In the genomic region with DNA sequence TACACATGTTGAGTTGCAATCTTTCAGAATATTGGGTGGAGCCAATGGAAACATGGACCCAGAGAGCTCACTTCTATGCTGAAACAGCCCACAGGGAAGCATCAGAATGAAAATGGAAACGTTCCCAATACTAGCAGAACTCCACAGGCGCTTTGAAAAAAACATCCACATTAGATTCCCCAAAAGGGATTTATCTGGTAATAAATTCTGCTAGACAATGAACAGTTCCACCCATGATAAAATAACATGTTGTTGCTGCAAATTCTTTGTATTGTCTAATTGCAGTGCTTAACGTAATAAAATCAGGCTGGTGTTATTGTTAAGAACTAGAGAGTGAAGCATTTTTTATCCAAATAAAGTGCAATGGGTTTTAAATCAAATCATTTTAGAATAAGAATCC, we compare ENCODE assay signal across 17 cellular contexts.
DNase-seq lines count a peak whose midpoint lies in the region; ATAC-seq, FAIRE-seq and TF ChIP-seq lines count a peak whose summit lies in the region.
"Had no signal": no experiment of that assay in that cellular context is flagged by ENCODE, and none has a peak within 500 bp of the region (broad histone marks: within the 10 kb centered on the region; RNA-seq: fewer than 3 reads in every experiment).

No MANE protein-coding gene starts in this region.

- H3K36me3 Mint-ChIP-seq in nephron progenitor cell (ENCODE audit: low read depth) = peaks cover 76% of the 10 kb centered on the region

- no peaks in the 10 kb centered on the region for H4K20me1 ChIP-seq in endothelial cell of umbilical vein (replicated peaks; ENCODE audit: control insufficient read depth, extremely low read depth, insufficient read depth, low read length)

- H3K36me3 ChIP-seq in left ventricle myocardium inferior = no peaks in the 10 kb centered on the region
- peaks cover 0 to 3% of the 10 kb centered on the region in 2 experiments for H3K36me3 ChIP-seq in endothelial cell of umbilical vein (ENCODE audit: control insufficient read depth in 2 of 2, extremely low read depth in 1 of 2, insufficient read depth in 2 of 2, low read length in 2 of 2)
- no peaks in the 10 kb centered on the region for H3K36me3 ChIP-seq in thoracic aorta

- peaks cover 5% of the 10 kb centered on the region for H3K4me1 Mint-ChIP-seq in nephron progenitor cell

- peaks cover 81% of the 10 kb centered on the region for H3K4me1 ChIP-seq in left ventricle myocardium inferior
- H3K4me1 ChIP-seq in endothelial cell of umbilical vein (ENCODE audit: control insufficient read depth, extremely low read depth, insufficient read depth, low read length) = peaks cover 77% of the 10 kb centered on the region
- peaks cover 32 to 81% of the 10 kb centered on the region in 2 donors for H3K4me1 ChIP-seq in thoracic aorta (ENCODE audit: control insufficient read depth in 1 of 2, low read depth in 2 of 2)

- no peak for TF ChIP-seq POLR2A in endothelial cell of umbilical vein (IDR thresholded peaks at IDR 0.05; ENCODE audit: low read depth, low read length)

- no peak for DNase-seq in left ventricle myocardium inferior
- DNase-seq in left cardiac atrium = no peak
- no peak for DNase-seq in endothelial cell of umbilical vein (ENCODE audit: low read depth, low spot score)
- no peak for DNase-seq in nephron progenitor cell
- no peak for DNase-seq in thoracic aorta (ENCODE audit: low spot score)
- DNase-seq in KG1 (lab: John Stamatoyannopoulos, UW) = no peak
- no peak for DNase-seq in head of caudate nucleus
- DNase-seq in activated effector memory CD4-positive, alpha-beta T cell treated with Interleukin-2 at 50 U/mL for 16 hours = no peak
- DNase-seq: C1 segment of cervical spinal cord; GOT3; IMR-90; NCI-H1417 treated with DMSO at 0.1 percent for 48 hours; NCI-H2081; NCI-H226; NCI-H526 treated with DMSO at 0.1 percent for 48 hours; NK-92 treated with Interleukin-12 subunit alpha and Interleukin-12 subunit beta, amount 100 ng/mL, for 24 hours had no signal

- peak overlapping the region; percentile 13 for H3K27ac Mint-ChIP-seq in nephron progenitor cell

- CTCF ChIA-PET in endothelial cell of umbilical vein (lab: Charles Lee) = no interaction called here

- peak overlapping the region; percentile 21 for H3K4me2 ChIP-seq in endothelial cell of umbilical vein (ENCODE audit: insufficient read depth, low read length)

- H3K4me3 ChIP-seq in left ventricle myocardium inferior (no peak overlapping the region), endothelial cell of umbilical vein (replicated peaks in 1 of 3; ENCODE audit: insufficient read depth in 1 of 3, low read depth in 1 of 3, low read length in 3 of 3) (no peak overlapping the region), thoracic aorta (no peak overlapping the region)

- no peaks in the 10 kb centered on the region for H3K9me3 ChIP-seq in left ventricle myocardium inferior (replicated peaks)
- no peaks in the 10 kb centered on the region for H3K9me3 ChIP-seq in endothelial cell of umbilical vein (replicated peaks; ENCODE audit: control insufficient read depth, insufficient read depth, low read length)
- H3K9me3 ChIP-seq in thoracic aorta = no peaks in the 10 kb centered on the region

- H3K79me2 ChIP-seq in endothelial cell of umbilical vein (ENCODE audit: control insufficient read depth, insufficient read depth, low read length) = peaks cover 43% of the 10 kb centered on the region

- no peak for FAIRE-seq in endothelial cell of umbilical vein (lab: Jason Lieb, UNC)
- FAIRE-seq: A204.1 had no signal

- ATAC-seq in left cardiac atrium = no peak
- ATAC-seq in thoracic aorta (ENCODE audit: insufficient number of reproducible peaks, low FRiP score, low read depth) = no peak

- intact Hi-C loops in left ventricle myocardium inferior (cut with micrococcal nuclease) (no loop called here), left cardiac atrium (cut with DNase I) (no loop called here), endothelial cell of umbilical vein (cut with micrococcal nuclease) (no loop called here), head of caudate nucleus (cut with DNase I) (no loop called here)

- peak overlapping the region; percentile 22 for H3K9ac ChIP-seq in endothelial cell of umbilical vein (replicated peaks; ENCODE audit: extremely low read depth, insufficient read depth, low read length)

- H3K9me3 Mint-ChIP-seq in nephron progenitor cell = peaks cover 9% of the 10 kb centered on the region

- BruUV-seq in endothelial cell of umbilical vein (replicated peaks; lab: Mats Ljungman, UMichigan) = no TSS peak

- H3K27me3 Mint-ChIP-seq in nephron progenitor cell (ENCODE audit: low read depth, poor library complexity) = no peaks in the 10 kb centered on the region

- POLR2A ChIA-PET in endothelial cell of umbilical vein (lab: Charles Lee) = no interaction called here

- H3K9me1 ChIP-seq in endothelial cell of umbilical vein (replicated peaks; ENCODE audit: control insufficient read depth, extremely low read depth, insufficient read depth, low read length) = no peaks in the 10 kb centered on the region

- H2AFZ ChIP-seq in endothelial cell of umbilical vein (ENCODE audit: low read depth, low read length) = no peak overlapping the region

- dilution Hi-C loops in endothelial cell of umbilical vein (cut with MboI; ENCODE audit: extremely low pct_ligation_motif_present, low sequenced_read_pairs) = no loop called here

- peak overlapping the region; percentile 71 for H3K27ac ChIP-seq in left ventricle myocardium inferior (replicated peaks)
- peak overlapping the region; percentile 45 for H3K27ac ChIP-seq in endothelial cell of umbilical vein (ENCODE audit: insufficient read depth, low read depth, low read length)
- peak overlapping the region; percentile 28 to 94 for H3K27ac ChIP-seq in thoracic aorta

- H3K4me3 Mint-ChIP-seq in nephron progenitor cell = no peak overlapping the region

- TF ChIP-seq CTCF in left ventricle myocardium inferior (IDR thresholded peaks at IDR 0.05; ENCODE audit: borderline replicate concordance) = no peak
- no peak for TF ChIP-seq CTCF in endothelial cell of umbilical vein (IDR thresholded peaks at IDR 0.05; ENCODE audit: extremely low read depth in 1 of 2, insufficient read depth in 1 of 2, low read depth in 1 of 2, low read length in 2 of 2)
- TF ChIP-seq CTCF in nephron progenitor cell (IDR thresholded peaks at IDR 0.05) = no peak
- no peak for TF ChIP-seq CTCF in thoracic aorta (IDR thresholded peaks at IDR 0.05)

- H3K27me3 ChIP-seq in left ventricle myocardium inferior (ENCODE audit: low read depth) (no peaks in the 10 kb centered on the region), endothelial cell of umbilical vein (ENCODE audit: control insufficient read depth in 2 of 2, insufficient read depth in 2 of 2, low read length in 2 of 2) (no peaks in the 10 kb centered on the region), thoracic aorta (replicated peaks; ENCODE audit: insufficient read depth) (no peaks in the 10 kb centered on the region)

TF ChIP-seq in endothelial cell of umbilical vein, 7 proteins besides CTCF, POLR2A, EP300 and RAD21:
- TF ChIP-seq MYC (IDR thresholded peaks at IDR 0.05; ENCODE audit: low read depth, low read length) (no peak), POLR2AphosphoS5 (IDR thresholded peaks at IDR 0.05; ENCODE audit: insufficient read depth, low read depth, low read length) (no peak)
